8 cellular contexts compared by ENCODE assay signal in the genomic region with DNA sequence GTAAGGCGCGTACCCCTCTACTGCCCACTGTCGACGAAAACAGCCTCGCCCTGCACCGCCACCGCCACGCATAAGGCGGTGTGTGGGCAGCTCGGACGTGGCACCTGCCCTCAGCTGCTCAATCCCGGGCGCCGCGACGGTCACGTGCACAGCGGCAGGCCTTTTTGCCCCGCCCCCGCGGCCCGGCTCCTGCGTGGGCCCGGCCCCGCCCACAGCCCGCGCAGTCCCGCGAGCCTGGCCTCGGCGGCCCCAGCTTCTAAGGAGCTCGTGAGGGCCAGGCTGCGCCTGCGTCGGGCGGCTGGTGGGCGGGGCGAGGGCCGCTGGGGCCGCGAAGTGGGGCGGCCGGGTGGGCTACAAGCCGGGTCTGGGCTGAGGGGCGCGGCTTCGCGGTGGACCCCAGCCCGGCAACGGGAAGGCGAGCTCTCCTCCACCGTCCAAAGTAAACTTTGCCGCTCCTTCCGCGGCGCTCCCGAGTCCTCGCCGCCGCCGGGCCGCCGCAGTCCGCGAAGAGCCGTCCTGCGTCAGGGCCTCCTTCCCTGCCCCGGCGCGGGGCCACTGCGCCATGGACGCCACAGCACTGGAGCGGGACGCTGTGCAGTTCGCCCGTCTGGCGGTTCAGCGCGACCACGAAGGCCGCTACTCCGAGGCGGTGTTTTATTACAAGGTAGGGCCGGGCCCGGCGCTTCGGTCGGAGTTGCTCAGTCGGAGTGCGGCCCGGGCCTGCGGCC. TPM values are rescaled to one million over a fixed set of nuclear protein-coding genes. Genes with fewer than 3 reads are reported as not detected.
A peak's percentile ranks its signal among the peaks of the same experiment; 100 is the strongest.
DNase-seq lines count a peak whose midpoint lies in the region; ATAC-seq and TF ChIP-seq lines count a peak whose summit lies in the region.

A gene (plus strand): TSS at position 313 of the 728 bp plus-strand sequence. CDS start 250 bp downstream, at position 563.

- no peaks in the 10 kb centered on the region for H3K27me3 Mint-ChIP-seq in activated T-cell treated with anti-CD3 and anti-CD28 coated beads, Interleukin-2, amount 50 U/mL, for 72 hours (ENCODE audit: low read depth)

- peak; percentile 86 for ATAC-seq in GM21825 (IDR thresholded peaks at IDR 0.05; ENCODE audit: unreplicated experiment)
- peak; percentile 89 to 91 for ATAC-seq in activated T-cell treated with anti-CD3 and anti-CD28 coated beads, Interleukin-2, amount 50 U/mL, for 72 hours (replicated peaks in 1 of 2)
- peak; percentile 99 for ATAC-seq in omental fat pad (ENCODE audit: low FRiP score)

- no peaks in the 10 kb centered on the region for H3K9me3 Mint-ChIP-seq in activated T-cell treated with anti-CD3 and anti-CD28 coated beads, Interleukin-2, amount 50 U/mL, for 72 hours

- WGBS in thymus = under 1% methylated on average over 92 of the region's 92 CpGs

- peaks cover 9% of the 10 kb centered on the region for H3K4me1 ChIP-seq in thymus (ENCODE audit: control insufficient read depth, insufficient read depth, low read length)

- DNase-seq in Daoy (ENCODE audit: low read depth) = peak; percentile 93
- DNase-seq in LNCaP clone FGC (ENCODE audit: low read depth) = peak; percentile 72
- DNase-seq in activated T-cell treated with anti-CD3 and anti-CD28 coated beads, Interleukin-2, amount 50 U/mL, for 72 hours = peak; percentile 96 to 99
- peak; percentile 94 to 99 for DNase-seq in foreskin fibroblast
- peak; percentile 77 for DNase-seq in omental fat pad (ENCODE audit: low spot score)
- no peak for DNase-seq in NCI-H1436 treated with DMSO at 0.1 percent for 48 hours (lab: John Stamatoyannopoulos, UW)

- H3K27ac Mint-ChIP-seq in activated T-cell treated with anti-CD3 and anti-CD28 coated beads, Interleukin-2, amount 50 U/mL, for 72 hours = peak within 1 kb of the TSS; percentile 94

- H3K4me1 Mint-ChIP-seq in activated T-cell treated with anti-CD3 and anti-CD28 coated beads, Interleukin-2, amount 50 U/mL, for 72 hours (ENCODE audit: low read depth) = peaks cover 33% of the 10 kb centered on the region

- no peaks in the 10 kb centered on the region for H3K9me3 ChIP-seq in thymus (ENCODE audit: control insufficient read depth)

- no peaks in the 10 kb centered on the region for H3K36me3 ChIP-seq in thymus (ENCODE audit: control insufficient read depth, insufficient read depth)

- H3K4me3 ChIP-seq in LNCaP clone FGC (ENCODE audit: low read depth, low read length) = peak within 1 kb of the TSS; percentile 76
- H3K4me3 ChIP-seq in foreskin fibroblast (ENCODE audit: low read depth in 1 of 2, low read length in 2 of 2) = peak within 1 kb of the TSS; percentile 92 to 96
- peak within 1 kb of the TSS; percentile 74 for H3K4me3 ChIP-seq in thymus (ENCODE audit: low read length)

- H3K27ac ChIP-seq in thymus (ENCODE audit: low read depth) = peak within 1 kb of the TSS; percentile 90

- no peaks in the 10 kb centered on the region for H3K27me3 ChIP-seq in thymus (ENCODE audit: control insufficient read depth, insufficient read depth)

- peak within 1 kb of the TSS; percentile 89 to 96 for H3K4me3 Mint-ChIP-seq in activated T-cell treated with anti-CD3 and anti-CD28 coated beads, Interleukin-2, amount 50 U/mL, for 72 hours

- peak; percentile 61 for TF ChIP-seq CTCF in LNCaP clone FGC (IDR thresholded peaks at IDR 0.05; ENCODE audit: control insufficient read depth, extremely low read depth, insufficient read depth)
- TF ChIP-seq CTCF in foreskin fibroblast (IDR thresholded peaks at IDR 0.05; ENCODE audit: low read depth, low read length) = peak; percentile 47
- no peak for TF ChIP-seq CTCF in omental fat pad (IDR thresholded peaks at IDR 0.05)

- H3K36me3 Mint-ChIP-seq in activated T-cell treated with anti-CD3 and anti-CD28 coated beads, Interleukin-2, amount 50 U/mL, for 72 hours (ENCODE audit: insufficient read depth in 2 of 2) = peaks cover 0 to 8% of the 10 kb centered on the region in 2 donors

RNA-seq across cellular contexts. Expression of the gene that starts here (rescaled TPM):
- 34.1 and 46.3 TPM in 2 replicates for total RNA-seq in Daoy (2014; rRNA removed; shearing (Covaris generic))
- total RNA-seq in activated T-cell treated with anti-CD3 and anti-CD28 coated beads, Interleukin-2, amount 50 U/mL, for 72 hours = 10 to 100 TPM; 26.9 to 29.6 TPM
- total RNA-seq in omental fat pad = 10 to 100 TPM; 41.8 to 49.5 (median 43.9) TPM
- polyA plus RNA-seq in thymus = 31.4 TPM

Comparison
In these comparisons a context has a peak if more than half of its experiments do, and no peak if none do; other contexts are left out.
1. CTCF ChIP-seq: peak in LNCaP clone FGC (single experiment) and foreskin fibroblast (single experiment); none in omental fat pad (0 of 3).
2. Peak in every context shown above with its lines, with median percentiles within 50 percentile points of each other: ATAC-seq and H3K4me3 ChIP-seq.